Comparison of ENCODE assay signal across 1 cellular context in genomic region chr6:130900913-130901312, GRCh38.
TF ChIP-seq lines count a peak whose summit lies in the region.

No MANE protein-coding gene starts in this region.

TF ChIP-seq in HCT116, 20 proteins besides CTCF, POLR2A, EP300 and RAD21 (continued from another document):
- TF ChIP-seq ELF1 (IDR thresholded peaks at IDR 0.05; ENCODE audit: borderline replicate concordance, low read depth), result no peak
- TF ChIP-seq CEBPB (IDR thresholded peaks at IDR 0.05; ENCODE audit: low read depth), result no peak
- TF ChIP-seq REST (IDR thresholded peaks at IDR 0.05; ENCODE audit: low read depth), result no peak
- TF ChIP-seq MAX (IDR thresholded peaks at IDR 0.05), result no peak
- TF ChIP-seq EZH2phosphoT487 (IDR thresholded peaks at IDR 0.05; ENCODE audit: borderline replicate concordance), result no peak
- no peak for TF ChIP-seq ZNF274 (IDR thresholded peaks at IDR 0.05; ENCODE audit: low read depth, low read length)
- TF ChIP-seq JUND (IDR thresholded peaks at IDR 0.05), result peak; percentile 49; the same call in 1 of the 2 replicates
- peak; percentile 43 for TF ChIP-seq YY1 (IDR thresholded peaks at IDR 0.05; ENCODE audit: extremely low read depth, insufficient replicate concordance, low read depth, low read length)
